Comparison of ENCODE assay signal across 8 cellular contexts in the genomic region with DNA sequence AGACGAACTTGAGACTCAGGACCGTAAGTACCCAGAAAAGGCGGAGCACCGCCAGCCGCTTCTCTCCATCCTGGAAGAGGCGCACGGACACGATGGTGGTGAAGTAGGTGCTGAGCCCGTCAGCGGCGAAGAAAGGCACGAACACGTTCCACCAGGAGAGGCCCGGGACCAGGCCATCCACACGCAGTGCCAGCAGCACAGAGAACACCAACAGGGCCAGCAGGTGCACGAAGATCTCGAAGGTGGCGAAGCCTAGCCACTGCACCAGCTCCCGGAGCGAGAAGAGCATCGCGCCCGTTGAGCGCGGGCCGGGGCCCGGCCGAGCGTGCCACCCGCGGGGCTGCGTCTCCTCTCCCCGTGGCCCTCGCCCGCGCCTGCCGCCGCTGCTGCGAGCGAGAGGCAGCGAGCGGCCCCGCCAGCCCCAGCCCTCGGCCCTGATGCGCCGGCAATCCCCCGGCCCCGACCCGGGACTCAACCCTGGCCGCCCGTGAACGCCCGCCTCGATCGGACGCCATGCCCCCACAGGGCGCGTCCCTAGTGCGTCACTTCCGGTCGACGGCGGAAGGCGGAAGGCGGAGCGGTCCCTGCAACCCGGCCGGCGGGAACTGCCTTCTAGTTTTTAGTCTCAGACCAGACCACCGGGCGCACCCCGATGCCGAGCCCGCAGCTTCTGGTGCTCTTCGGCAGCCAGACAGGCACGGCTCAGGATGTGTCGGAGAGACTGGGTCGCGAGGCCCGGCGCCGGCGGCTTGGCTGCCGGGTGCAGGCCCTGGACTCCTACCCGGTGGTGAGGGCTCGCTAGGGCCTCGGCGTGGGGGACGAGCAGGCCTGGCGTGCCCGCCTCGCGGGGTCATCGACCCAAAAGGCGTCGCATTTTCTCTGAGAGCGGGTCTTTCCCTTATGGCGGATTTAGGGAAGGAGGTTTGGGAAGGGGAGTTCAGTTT. TPM values are rescaled to one million over a fixed set of nuclear protein-coding genes. Genes with fewer than 3 reads are reported as not detected.
DNase-seq lines count a peak whose midpoint lies in the region; ATAC-seq, FAIRE-seq and TF ChIP-seq lines count a peak whose summit lies in the region.

A gene (plus strand): TSS at position 575 of the 944 bp plus-strand sequence. CDS start 78 bp downstream, at position 653.
A gene with protein sequence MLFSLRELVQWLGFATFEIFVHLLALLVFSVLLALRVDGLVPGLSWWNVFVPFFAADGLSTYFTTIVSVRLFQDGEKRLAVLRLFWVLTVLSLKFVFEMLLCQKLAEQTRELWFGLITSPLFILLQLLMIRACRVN (minus strand): TSS at position 523 of the 944 bp plus-strand sequence. CDS start 234 bp downstream, at position 289.

- peak within 1 kb of the TSS; percentile 93 for H3K9ac ChIP-seq in keratinocyte (ENCODE audit: control insufficient read depth, extremely low read depth, insufficient read depth, low read length)

- peak within 1 kb of the TSS; percentile 93 to 97 (median 96) for H3K4me3 ChIP-seq in keratinocyte (ENCODE audit: control insufficient read depth in 2 of 3, extremely low read depth in 1 of 3, insufficient read depth in 2 of 3, low read depth in 1 of 3, low read length in 3 of 3)

- H3K9me3 ChIP-seq in keratinocyte (ENCODE audit: control insufficient read depth, low read depth, low read length), result no peaks in the 10 kb centered on the region

- dilution Hi-C loops in keratinocyte (cut with MboI; ENCODE audit: extremely low pct_ligation_motif_present, low sequenced_read_pairs), result no loop called here

- peak within 1 kb of the TSS; percentile 78 for H2AFZ ChIP-seq in keratinocyte (ENCODE audit: control insufficient read depth, low read length)

- TF ChIP-seq CTCF in GM13976 (IDR thresholded peaks at IDR 0.05; ENCODE audit: borderline replicate concordance, control extremely low read depth, extremely low read depth, insufficient read depth, missing control alignments), result no peak
- no peak for TF ChIP-seq CTCF in keratinocyte (optimal IDR thresholded peaks at IDR 0.05 in 1 of 3, IDR thresholded peaks at IDR 0.05 in 1 of 3, conservative IDR thresholded peaks at IDR 0.05 in 1 of 3; ENCODE audit: extremely low read depth in 1 of 3, insufficient read depth in 2 of 3, low read length in 3 of 3)

- H3K4me1 ChIP-seq in keratinocyte (ENCODE audit: control insufficient read depth, extremely low read depth, insufficient read depth, low read length), result peaks cover 30% of the 10 kb centered on the region

- H3K9me1 ChIP-seq in keratinocyte (ENCODE audit: control insufficient read depth, extremely low read depth, insufficient read depth, low read length), result no peaks in the 10 kb centered on the region

- H3K27me3 ChIP-seq in keratinocyte (ENCODE audit: control insufficient read depth, extremely low read depth, insufficient read depth, low read length), result no peaks in the 10 kb centered on the region

- H3K79me2 ChIP-seq in keratinocyte (ENCODE audit: control insufficient read depth, insufficient read depth, low read length), result peaks cover 53% of the 10 kb centered on the region

- no peak for FAIRE-seq in keratinocyte (lab: Jason Lieb, UNC)

- peaks cover 5 to 10% of the 10 kb centered on the region in 2 experiments for H3K36me3 ChIP-seq in keratinocyte (ENCODE audit: control insufficient read depth in 2 of 2, extremely low read depth in 1 of 2, insufficient read depth in 2 of 2, low read length in 2 of 2)

- in situ Hi-C loops in GM13976 (cut with MboI; ENCODE audit: low sequenced_read_pairs, unreplicated experiment), result no loop called here

- H4K20me1 ChIP-seq in keratinocyte (ENCODE audit: control insufficient read depth, extremely low read depth, insufficient read depth, low read length), result no peaks in the 10 kb centered on the region

- DNase-seq in GM13976 (ENCODE audit: low spot score) (peak; percentile 98), NCI-H510A (lab: John Stamatoyannopoulos, UW) (peak; percentile 84), cerebellum (ENCODE audit: low spot score) (peak; percentile 95), keratinocyte (ENCODE audit: low read depth, low spot score) (no peak)
- DNase-seq in activated CD4-positive, alpha-beta T cell treated with anti-CD3 and anti-CD28 coated beads for 24 hours (ENCODE audit: low read depth in 2 of 2), result peak; percentile 84 to 93
- DNase-seq in stimulated activated CD4-positive, alpha-beta T cell treated with anti-CD3 and anti-CD28 coated beads, Interleukin-12 subunit alpha, Interleukin-12 subunit beta, amount 100 ng/mL, for 24 hours (ENCODE audit: low read depth in 2 of 2), result peak; percentile 90 to 94

- H3K4me2 ChIP-seq in keratinocyte (ENCODE audit: control insufficient read depth, extremely low read depth, insufficient read depth, low read depth, low read length), result peak within 1 kb of the TSS; percentile 100

- peak within 1 kb of the TSS; percentile 83 for H3K27ac ChIP-seq in keratinocyte (ENCODE audit: control insufficient read depth, insufficient read depth, low read length)

- ATAC-seq in HG03135 (IDR thresholded peaks at IDR 0.05; ENCODE audit: unreplicated experiment), result peak; percentile 40
- no peak for ATAC-seq in HG03139 (IDR thresholded peaks at IDR 0.05; ENCODE audit: unreplicated experiment)

RNA-seq across cellular contexts. Expression of the first gene that starts in this region (rescaled TPM):
- total RNA-seq in cerebellum, result 5.4 TPM
- polyA plus RNA-seq in keratinocyte, result 3.9 to 6.0 TPM (median 5.5 TPM) in 3 replicates
- 1.3 TPM for polyA plus RNA-seq in keratinocyte (2011; ENCODE audit: low read depth)
- polyA plus RNA-seq in keratinocyte (2011; cell fraction: cytosol; rRNA removed), result 1.6 and 3.5 TPM in 2 replicates
- polyA plus RNA-seq in keratinocyte (2011; cell fraction: nucleus; rRNA removed), result 17.6 and 26.6 TPM in 2 replicates
- 5.0 and 7.5 TPM in 2 replicates for polyA plus RNA-seq in keratinocyte (2012; ENCODE audit: low replicate concordance)
- 3.0 to 6.4 TPM (median 4.6 TPM) in 3 replicates for polyA minus RNA-seq in keratinocyte
- 6.7 TPM for polyA minus RNA-seq in keratinocyte (2011; cell fraction: cytosol; rRNA and poly(A)+ RNA removed)
- polyA minus RNA-seq in keratinocyte (2011; cell fraction: nucleus; rRNA and poly(A)+ RNA removed), result 6.2 and 8.7 TPM in 2 replicates

RNA-seq across cellular contexts. Expression of the second gene that starts in this region (rescaled TPM):
- 24.9 TPM for total RNA-seq in cerebellum
- 22.3 to 36.7 TPM (median 29.2 TPM) in 3 replicates for polyA plus RNA-seq in keratinocyte
- polyA plus RNA-seq in keratinocyte (2011; ENCODE audit: low read depth), result 5.1 TPM
- polyA plus RNA-seq in keratinocyte (2011; cell fraction: cytosol; rRNA removed), result 37.1 and 44.4 TPM in 2 replicates
- 27.7 and 32.4 TPM in 2 replicates for polyA plus RNA-seq in keratinocyte (2011; cell fraction: nucleus; rRNA removed)
- 24.3 and 29.6 TPM in 2 replicates for polyA plus RNA-seq in keratinocyte (2012; ENCODE audit: low replicate concordance)
- polyA minus RNA-seq in keratinocyte, result 13.2 to 26.1 TPM (median 17.9 TPM) in 3 replicates
- 32.4 TPM for polyA minus RNA-seq in keratinocyte (2011; cell fraction: cytosol; rRNA and poly(A)+ RNA removed)
- 9.3 and 13.6 TPM in 2 replicates for polyA minus RNA-seq in keratinocyte (2011; cell fraction: nucleus; rRNA and poly(A)+ RNA removed)
